Comparison of ENCODE assay signal across 8 cellular contexts in genomic region chr13:28423010-28423409, GRCh38.
A peak's percentile ranks its signal among the peaks of the same experiment; 100 is the strongest.
DNase-seq lines count a peak whose midpoint lies in the region; ATAC-seq and TF ChIP-seq lines count a peak whose summit lies in the region.

No MANE protein-coding gene starts in this region.

- DNase-seq in activated T-cell treated with anti-CD3 and anti-CD28 coated beads for 24 hours (ENCODE audit: low read depth) (peak; percentile 3), activated T-cell treated with anti-CD3 and anti-CD28 coated beads for 4 hours (no peak), NCI-H1930 (lab: John Stamatoyannopoulos, UW) (no peak), ovary (no peak)
- peak; percentile 27 to 34 for DNase-seq in activated T-cell treated with anti-CD3 and anti-CD28 coated beads, Interleukin-2, amount 50 U/mL, for 72 hours
- DNase-seq in stimulated activated CD8-positive, alpha-beta memory T cell treated with anti-CD3 and anti-CD28 coated beads, Interleukin-15, amount 100 ng/mL, for 4 hours (ENCODE audit: low read depth in 2 of 2): peak; percentile 9 to 10
- no peak for DNase-seq in activated effector memory CD4-positive, alpha-beta T cell treated with Interleukin-2 at 50 U/mL for 16 hours

- H3K4me1 Mint-ChIP-seq in activated T-cell treated with anti-CD3 and anti-CD28 coated beads, Interleukin-2, amount 50 U/mL, for 72 hours (ENCODE audit: low read depth): peaks cover 17% of the 10 kb centered on the region

- peaks cover 5 to 24% of the 10 kb centered on the region in 2 donors for H3K36me3 Mint-ChIP-seq in activated T-cell treated with anti-CD3 and anti-CD28 coated beads, Interleukin-2, amount 50 U/mL, for 72 hours (ENCODE audit: insufficient read depth in 2 of 2)

- no peaks in the 10 kb centered on the region for H3K4me1 ChIP-seq in ovary (ENCODE audit: insufficient read depth)

- TF ChIP-seq EP300 in ovary (IDR thresholded peaks at IDR 0.05): no peak

- no peak for TF ChIP-seq POLR2A in ovary (IDR thresholded peaks at IDR 0.05)

- whole genome bisulfite sequencing in ovary, 3 donors: 64 to 70% (median 66%) methylated on average over 5 of the region's 5 CpGs

- H3K27ac ChIP-seq in ovary: no peak overlapping the region

- no peak overlapping the region for H3K4me3 ChIP-seq in ovary

- H3K27me3 ChIP-seq in ovary: no peaks in the 10 kb centered on the region

- no peak for TF ChIP-seq CTCF in ovary (IDR thresholded peaks at IDR 0.05)

- no peaks in the 10 kb centered on the region for H3K9me3 ChIP-seq in ovary

- ATAC-seq in HG03108 (IDR thresholded peaks at IDR 0.05; ENCODE audit: unreplicated experiment): peak; percentile 89
- peak; percentile 59 to 75 for ATAC-seq in activated T-cell treated with anti-CD3 and anti-CD28 coated beads, Interleukin-2, amount 50 U/mL, for 72 hours (replicated peaks in 1 of 2)

- H3K27me3 Mint-ChIP-seq in activated T-cell treated with anti-CD3 and anti-CD28 coated beads, Interleukin-2, amount 50 U/mL, for 72 hours (ENCODE audit: low read depth): no peaks in the 10 kb centered on the region

- intact Hi-C loops in ovary (cut with DNase I): no loop called here

- H3K27ac Mint-ChIP-seq in activated T-cell treated with anti-CD3 and anti-CD28 coated beads, Interleukin-2, amount 50 U/mL, for 72 hours: no peak overlapping the region

- H3K9me3 Mint-ChIP-seq in activated T-cell treated with anti-CD3 and anti-CD28 coated beads, Interleukin-2, amount 50 U/mL, for 72 hours: no peaks in the 10 kb centered on the region

- no peaks in the 10 kb centered on the region for H3K36me3 ChIP-seq in ovary

- H3K4me3 Mint-ChIP-seq in activated T-cell treated with anti-CD3 and anti-CD28 coated beads, Interleukin-2, amount 50 U/mL, for 72 hours: peak overlapping the region; percentile 38 to 40

Comparison
In these comparisons a context has a peak if more than half of its experiments do, and no peak if none do; other contexts are left out.
1. DNase-seq: peak in activated T-cell treated with anti-CD3 and anti-CD28 coated beads for 24 hours (single experiment), activated T-cell treated with anti-CD3 and anti-CD28 coated beads, Interleukin-2, amount 50 U/mL, for 72 hours (2 of 2) and stimulated activated CD8-positive, alpha-beta memory T cell treated with anti-CD3 and anti-CD28 coated beads, Interleukin-15, amount 100 ng/mL, for 4 hours (2 of 2); none in activated T-cell treated with anti-CD3 and anti-CD28 coated beads for 4 hours (single experiment), activated effector memory CD4-positive, alpha-beta T cell treated with Interleukin-2 at 50 U/mL for 16 hours (single experiment), NCI-H1930 (0 of 2) and ovary (0 of 5).